ENCODE assay signal across 11 cellular contexts in the genomic region with DNA sequence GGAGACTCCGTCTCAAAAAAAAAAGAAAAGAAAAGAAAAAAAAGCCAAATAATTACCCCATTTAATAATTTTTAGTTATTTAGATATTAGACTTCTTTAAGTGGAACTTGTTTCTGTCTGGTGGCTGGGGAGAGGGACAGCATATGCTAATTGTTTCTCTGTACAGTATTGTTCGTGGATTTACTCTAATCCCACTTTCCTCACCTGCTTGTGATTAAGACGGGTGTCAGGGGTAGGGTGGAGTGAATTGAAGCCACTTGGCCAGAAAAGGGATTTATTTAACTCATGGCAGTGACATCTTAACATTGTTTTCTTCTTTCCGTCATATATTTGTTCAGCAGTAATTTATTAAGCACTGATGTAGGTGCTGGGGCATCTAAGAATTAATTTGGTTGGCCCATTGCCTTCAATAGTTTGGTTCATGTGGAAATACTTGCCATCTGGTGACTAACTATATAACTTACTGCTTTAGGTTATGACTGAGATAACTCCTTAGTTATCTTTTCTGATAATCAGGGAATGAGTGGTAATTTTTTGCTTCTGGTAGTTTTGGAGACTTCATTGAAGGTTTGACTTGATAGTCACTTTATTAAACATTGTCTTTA. TPM values are rescaled to one million over a fixed set of nuclear protein-coding genes. Genes with fewer than 3 reads are reported as not detected.
DNase-seq lines count a peak whose midpoint lies in the region; ATAC-seq and TF ChIP-seq lines count a peak whose summit lies in the region.
"Had no signal": no experiment of that assay in that cellular context is flagged by ENCODE, and none has a peak within 500 bp of the region (broad histone marks: within the 10 kb centered on the region; RNA-seq: fewer than 3 reads in every experiment).

No MANE protein-coding gene starts in this region.

- H3K27ac ChIP-seq in CD8-positive, alpha-beta memory T cell (ENCODE audit: low read depth, low read length): no peak overlapping the region

- CTCF ChIA-PET in CD8-positive, alpha-beta memory T cell (lab: Charles Lee): no interaction called here

- in situ Hi-C loops in GM13976 (cut with MboI; ENCODE audit: low sequenced_read_pairs, unreplicated experiment): loop anchor here (25.0 kb wide), 1 partner anchor 645 kb away; a partner anchor contains a TSS

- peaks cover 0 to 11% (median 10%) of the 10 kb centered on the region in 3 donors for H3K36me3 Mint-ChIP-seq in CD8-positive, alpha-beta memory T cell
- peaks cover 9% of the 10 kb centered on the region for H3K36me3 Mint-ChIP-seq in effector memory CD8-positive, alpha-beta T cell (ENCODE audit: insufficient read depth)

- peak overlapping the region in 6 of 8 donors; percentile 17 to 67 (median 54) for H3K27ac Mint-ChIP-seq in CD8-positive, alpha-beta memory T cell
- H3K27ac Mint-ChIP-seq in effector memory CD8-positive, alpha-beta T cell: peak overlapping the region; percentile 31 to 38

- peak overlapping the region; percentile 3 for H3K4me3 ChIP-seq in CD8-positive, alpha-beta memory T cell (ENCODE audit: low read length)
- H3K4me3 ChIP-seq in neuron (ENCODE audit: low read length): peak overlapping the region; percentile 1

- no peaks in the 10 kb centered on the region for H3K9me3 Mint-ChIP-seq in CD8-positive, alpha-beta memory T cell
- no peaks in the 10 kb centered on the region for H3K9me3 Mint-ChIP-seq in effector memory CD8-positive, alpha-beta T cell
- H3K9me3 Mint-ChIP-seq: central memory CD8-positive, alpha-beta T cell had no signal

- no peaks in the 10 kb centered on the region for H3K9me3 ChIP-seq in CD8-positive, alpha-beta memory T cell (ENCODE audit: low read length)
- H3K9me3 ChIP-seq in neuron (ENCODE audit: low read length): peaks cover 1% of the 10 kb centered on the region

- no peak for DNase-seq in CD8-positive, alpha-beta memory T cell
- DNase-seq in NCI-H82 (lab: John Stamatoyannopoulos, UW) (peak; percentile 74), GM13976 (ENCODE audit: low spot score) (no peak)
- no peak for DNase-seq in effector memory CD8-positive, alpha-beta T cell
- no peak for DNase-seq in activated CD4-positive, CD25-positive, alpha-beta regulatory T cell treated with anti-CD3 and anti-CD28 coated beads, Interleukin-2, amount 50 U/mL, for 72 hours
- DNase-seq: NCI-H2227 treated with DMSO at 0.1 percent for 48 hours; stimulated activated CD4-positive, alpha-beta T cell treated with anti-CD3 and anti-CD28 coated beads, Interleukin-4, amount 100 ng/mL, for 1 hour had no signal

- H2AFZ ChIP-seq in neuron (ENCODE audit: low read depth, low read length): no peak overlapping the region

- H3K36me3 ChIP-seq in CD8-positive, alpha-beta memory T cell (ENCODE audit: insufficient read depth, low read length): no peaks in the 10 kb centered on the region
- H3K36me3 ChIP-seq in neuron (ENCODE audit: insufficient read depth, low read length): no peaks in the 10 kb centered on the region

- no peak for TF ChIP-seq CTCF in GM13976 (IDR thresholded peaks at IDR 0.05; ENCODE audit: borderline replicate concordance, control extremely low read depth, extremely low read depth, insufficient read depth, missing control alignments)

- POLR2A ChIA-PET in CD8-positive, alpha-beta memory T cell (lab: Charles Lee): no interaction called here

- no peak for ATAC-seq in effector memory CD8-positive, alpha-beta T cell (replicated peaks)
- ATAC-seq in GM21723 (IDR thresholded peaks at IDR 0.05; ENCODE audit: unreplicated experiment) (no peak), HG03139 (IDR thresholded peaks at IDR 0.05; ENCODE audit: unreplicated experiment) (no peak)

- H3K27me3 ChIP-seq in CD8-positive, alpha-beta memory T cell (ENCODE audit: insufficient read depth, low read length, poor library complexity, severe bottlenecking): no peaks in the 10 kb centered on the region
- H3K27me3 ChIP-seq in neuron (ENCODE audit: insufficient read depth, low read length): no peaks in the 10 kb centered on the region

- peaks cover 62 to 84% (median 74%) of the 10 kb centered on the region in 3 donors for H3K4me1 Mint-ChIP-seq in CD8-positive, alpha-beta memory T cell
- H3K4me1 Mint-ChIP-seq in effector memory CD8-positive, alpha-beta T cell (ENCODE audit: low read depth in 2 of 2): peaks cover 61 to 67% of the 10 kb centered on the region in 2 donors

- peaks cover 67% of the 10 kb centered on the region for H3K4me1 ChIP-seq in CD8-positive, alpha-beta memory T cell (ENCODE audit: insufficient read depth, low read length)
- H3K4me1 ChIP-seq in neuron (ENCODE audit: insufficient read depth, low read length): peaks cover 35% of the 10 kb centered on the region

- peak overlapping the region in 5 of 7 donors; percentile 20 to 54 (median 38) for H3K4me3 Mint-ChIP-seq in CD8-positive, alpha-beta memory T cell
- peak overlapping the region in 1 of 2 donors; percentile 36 for H3K4me3 Mint-ChIP-seq in effector memory CD8-positive, alpha-beta T cell

- no peaks in the 10 kb centered on the region for H3K27me3 Mint-ChIP-seq in CD8-positive, alpha-beta memory T cell
- no peaks in the 10 kb centered on the region for H3K27me3 Mint-ChIP-seq in effector memory CD8-positive, alpha-beta T cell
- H3K27me3 Mint-ChIP-seq: central memory CD8-positive, alpha-beta T cell had no signal

RNA-seq across cellular contexts. Expression of a gene that starts 4.6 kb away (rescaled TPM):
- 10 to 100 TPM; 32.8 to 37.8 TPM for total RNA-seq in CD8-positive, alpha-beta memory T cell
- 109 TPM for polyA plus RNA-seq in CD8-positive, alpha-beta memory T cell
